Comparison of ENCODE assay signal across 15 cellular contexts in the genomic region with DNA sequence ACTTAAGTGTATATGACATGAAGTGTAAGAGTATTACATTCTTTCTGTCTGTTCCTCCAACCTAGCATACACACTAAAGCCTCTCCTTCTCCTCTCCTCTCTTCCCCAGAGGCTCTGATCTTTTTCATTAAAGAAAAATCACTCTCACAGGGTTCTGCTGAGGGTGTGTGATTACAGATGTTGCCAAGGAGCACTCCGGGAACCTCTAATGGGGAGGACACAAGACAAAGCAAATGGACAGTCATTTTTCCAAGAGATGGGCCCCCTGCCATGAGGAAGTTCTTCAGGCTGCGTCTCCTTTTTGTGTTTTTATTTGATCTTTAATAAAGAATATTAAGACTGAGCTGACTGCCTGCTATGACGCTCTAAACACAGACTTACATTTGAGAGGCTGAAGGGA.
"Had no signal": no experiment of that assay in that cellular context is flagged by ENCODE, and none has a peak within 500 bp of the region (broad histone marks: within the 10 kb centered on the region; RNA-seq: fewer than 3 reads in every experiment).

No MANE protein-coding gene starts in this region.

- H3K4me3 ChIP-seq: body of pancreas, coronary artery, esophagus muscularis mucosa, left ventricle myocardium inferior, pancreas, thyroid gland, vagina had no signal

- H3K4me1 ChIP-seq: body of pancreas, left ventricle myocardium inferior, pancreas, thyroid gland, vagina had no signal

- H3K9me3 ChIP-seq: body of pancreas, esophagus muscularis mucosa, left ventricle myocardium inferior, pancreas, thyroid gland, vagina had no signal

- H3K27ac ChIP-seq: body of pancreas, coronary artery, left ventricle myocardium inferior, pancreas, thyroid gland, vagina had no signal

- H3K36me3 ChIP-seq: esophagus muscularis mucosa, left ventricle myocardium inferior, pancreas, thyroid gland, vagina had no signal

- DNase-seq: activated CD4-positive, alpha-beta memory T cell treated with anti-CD3 and anti-CD28 coated beads, Interleukin-2, amount 10 ng/mL, durations not matched to agents 7 days and 5 days; activated CD4-positive, alpha-beta T cell treated with anti-CD3 and anti-CD28 coated beads for 4 hours; activated effector memory CD4-positive, alpha-beta T cell treated with anti-CD3 and anti-CD28 coated beads, Interleukin-2, amount 50 U/mL, for 16 hours; activated naive CD8-positive, alpha-beta T cell treated with anti-CD3 and anti-CD28 coated beads for 36 hours; activated T-cell treated with anti-CD3 and anti-CD28 coated beads, Interleukin-2, amount 50 U/mL, for 24 hours; amygdala; body of pancreas; hippocampal formation; left ventricle myocardium inferior; natural killer cell; pancreas; thyroid gland had no signal

- H3K27me3 ChIP-seq: body of pancreas, esophagus muscularis mucosa, pancreas, thyroid gland, vagina had no signal
